In the genomic region with DNA sequence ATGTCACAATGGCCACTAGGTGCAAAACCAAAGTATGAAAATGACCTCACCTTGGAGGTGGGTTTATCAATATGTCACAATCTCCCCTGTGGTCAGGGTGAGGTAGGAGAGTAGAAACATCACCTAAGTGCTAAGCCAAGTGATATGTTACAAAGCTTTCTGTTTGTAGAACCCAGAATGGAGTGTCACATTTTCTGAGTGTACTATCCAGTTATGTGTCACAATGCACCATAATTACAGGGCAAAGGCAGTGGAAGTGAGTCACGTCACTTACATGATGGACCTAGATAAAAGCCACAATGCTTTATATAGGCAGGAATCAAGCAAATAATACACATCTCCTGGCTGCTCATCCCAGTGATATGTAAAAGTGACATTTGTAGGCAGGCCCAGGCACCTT, we compare ENCODE assay signal across 5 cellular contexts. TPM values are rescaled to one million over a fixed set of nuclear protein-coding genes. Genes with fewer than 3 reads are reported as not detected.
"Had no signal": no experiment of that assay in that cellular context is flagged by ENCODE, and none has a peak within 500 bp of the region (broad histone marks: within the 10 kb centered on the region; RNA-seq: fewer than 3 reads in every experiment).

No MANE protein-coding gene starts in this region.

RNA-seq across cellular contexts. Expression of a gene that starts 21.8 kb away (rescaled TPM):
- total RNA-seq: M059J, PC-3, Peyer's patch, Right ventricle myocardium superior, SJSA1 had no signal
